Comparison of ENCODE assay signal across 1 cellular context in the genomic region with DNA sequence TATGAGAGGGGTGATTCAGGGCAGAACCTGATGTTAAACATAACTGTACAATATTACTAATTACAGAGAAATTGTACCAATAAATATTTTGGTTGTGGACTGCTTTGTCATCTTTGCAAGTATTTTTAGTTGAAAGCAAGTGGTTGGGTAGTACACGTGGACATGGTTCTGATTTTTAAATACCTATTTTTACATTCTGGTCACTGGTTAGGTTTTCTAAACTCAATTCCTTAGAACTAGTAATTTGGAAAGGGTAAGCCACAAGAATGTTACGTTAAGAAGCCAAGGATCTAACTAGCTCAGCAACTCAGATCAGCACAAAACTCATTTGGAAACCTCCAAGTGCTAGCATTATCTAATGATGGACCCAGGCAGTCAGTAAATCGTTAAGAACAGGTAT.
TF ChIP-seq lines count a peak whose summit lies in the region.

No MANE protein-coding gene starts in this region.

TF ChIP-seq in GM12878, 131 proteins besides CTCF, POLR2A, EP300 and RAD21:
- TF ChIP-seq JUNB (IDR thresholded peaks at IDR 0.05) (peak; percentile 42), MEF2A (IDR thresholded peaks at IDR 0.05; ENCODE audit: insufficient read depth, low read depth, low read length) (0 out of 2 replicates have a peak, but pooled peaks have one; percentile 36), IRF4 (IDR thresholded peaks at IDR 0.05; ENCODE audit: low read depth, low read length) (peak; percentile 29; the same call in 1 of the 2 replicates), NFIC (IDR thresholded peaks at IDR 0.05; ENCODE audit: low read depth, low read length) (peak; percentile 37; the same call in 1 of the 2 replicates), RBBP5 (conservative IDR thresholded peaks at IDR 0.05) (no peak), POLR2AphosphoS2 (IDR thresholded peaks at IDR 0.05; ENCODE audit: low read depth, low read length) (no peak), BCL11A (IDR thresholded peaks at IDR 0.05; ENCODE audit: low read depth, low read length) (0 out of 2 replicates have a peak, but pooled peaks have one; percentile 24), RUNX3 (IDR thresholded peaks at IDR 0.05; ENCODE audit: low read length) (peak; percentile 62)
TF ChIP-seq in GM12878: peak in this region for 6.
